In genomic region chr14:68365228-68365627, GRCh38 we compare ENCODE assay signal across 8 cellular contexts.
DNase-seq lines count a peak whose midpoint lies in the region; ATAC-seq and TF ChIP-seq lines count a peak whose summit lies in the region.

No MANE protein-coding gene starts in this region.

- intact Hi-C loops in Calu3 (cut with micrococcal nuclease; ENCODE audit: unreplicated experiment): loop anchor here (5.0 kb wide), 2 partner anchors 58 to 118 kb away; no protein-coding TSS in a partner anchor
- intact Hi-C loops in sigmoid colon (cut with DNase I): no loop called here
- intact Hi-C loops in adrenal gland (cut with DNase I): no loop called here

- peak overlapping the region; percentile 86 for H3K27ac Mint-ChIP-seq in Calu3 (ENCODE audit: unreplicated experiment)

- no peak for TF ChIP-seq CTCF in Calu3 (IDR thresholded peaks at IDR 0.05; ENCODE audit: unreplicated experiment)
- no peak for TF ChIP-seq CTCF in fibroblast of pulmonary artery (IDR thresholded peaks at IDR 0.05; ENCODE audit: low read length, missing control alignments)
- no peak for TF ChIP-seq CTCF in sigmoid colon (IDR thresholded peaks at IDR 0.05)
- TF ChIP-seq CTCF in adrenal gland (IDR thresholded peaks at IDR 0.05): no peak

- H3K4me1 Mint-ChIP-seq in Calu3 (ENCODE audit: low read depth, unreplicated experiment): peaks cover 21% of the 10 kb centered on the region

- TF ChIP-seq POLR2A in sigmoid colon (IDR thresholded peaks at IDR 0.05) (no peak), adrenal gland (IDR thresholded peaks at IDR 0.05) (no peak)

- WGBS in sigmoid colon, 2 donors: 81 to 86% methylated on average over 3 of the region's 3 CpGs
- 80 to 93% (median 87%) methylated on average over 3 of the region's 3 CpGs for WGBS in adrenal gland, 4 donors

- peak overlapping the region; percentile 34 for H3K4me3 Mint-ChIP-seq in Calu3 (ENCODE audit: low read depth, unreplicated experiment)

- CTCF ChIA-PET in Calu3 (lab: Charles Lee): interaction anchor here (1.3 to 1.5 kb wide), 2 partner anchors 12 to 58 kb away, joined by 5 read pairs; no protein-coding TSS in a partner anchor

- H3K4me1 ChIP-seq in SJSA1 (replicated peaks): peaks cover 34% of the 10 kb centered on the region
- H3K4me1 ChIP-seq in sigmoid colon: peaks cover 0 to 57% (median 40%) of the 10 kb centered on the region in 4 donors
- peaks cover 28 to 57% of the 10 kb centered on the region in 2 donors for H3K4me1 ChIP-seq in adrenal gland (replicated peaks in 1 of 2)

- TF ChIP-seq EP300 in sigmoid colon (IDR thresholded peaks at IDR 0.05): no peak

- H3K4me3 ChIP-seq in SJSA1: no peak overlapping the region
- H3K4me3 ChIP-seq in fibroblast of pulmonary artery (replicated peaks; ENCODE audit: low read depth, low read length): no peak overlapping the region
- no peak overlapping the region for H3K4me3 ChIP-seq in sigmoid colon
- no peak overlapping the region for H3K4me3 ChIP-seq in adrenal gland

- ATAC-seq in GM21526 (IDR thresholded peaks at IDR 0.05; ENCODE audit: low FRiP score, unreplicated experiment): no peak

- no peaks in the 10 kb centered on the region for H3K27me3 Mint-ChIP-seq in Calu3 (ENCODE audit: unreplicated experiment)

- no peaks in the 10 kb centered on the region for H3K9me3 Mint-ChIP-seq in Calu3 (ENCODE audit: low read depth, unreplicated experiment)

- H3K27ac ChIP-seq in SJSA1 (peak overlapping the region; percentile 61), sigmoid colon (peak overlapping the region; percentile 68 to 80 (median 74)), adrenal gland (peak overlapping the region in 2 of 5 donors; percentile 3 to 42)

- H3K36me3 Mint-ChIP-seq in Calu3 (ENCODE audit: insufficient read depth, unreplicated experiment): no peaks in the 10 kb centered on the region

- BruUV-seq in Calu3 (replicated peaks; lab: Mats Ljungman, UMichigan): no TSS peak

- H3K36me3 ChIP-seq in SJSA1 (no peaks in the 10 kb centered on the region), sigmoid colon (no peaks in the 10 kb centered on the region), adrenal gland (replicated peaks in 1 of 2) (no peaks in the 10 kb centered on the region)

- H3K27me3 ChIP-seq in SJSA1 (replicated peaks) (no peaks in the 10 kb centered on the region), sigmoid colon (no peaks in the 10 kb centered on the region), adrenal gland (no peaks in the 10 kb centered on the region)

- no peaks in the 10 kb centered on the region for H3K9me3 ChIP-seq in SJSA1 (replicated peaks)
- no peaks in the 10 kb centered on the region for H3K9me3 ChIP-seq in sigmoid colon
- no peaks in the 10 kb centered on the region for H3K9me3 ChIP-seq in adrenal gland (replicated peaks in 1 of 3)

- DNase-seq in Calu3 (no peak), SJSA1 (ENCODE audit: low read depth in 1 of 2, low spot score in 2 of 2) (peak in 1 of 2 experiments; percentile 54), fibroblast of pulmonary artery (ENCODE audit: low read depth) (peak; percentile 51), sigmoid colon (no peak), adrenal gland (no peak), cerebellar nuclear complex (lab: John Stamatoyannopoulos, UW) (no peak)
- no peak for DNase-seq in activated CD8-positive, alpha-beta memory T cell treated with anti-CD3 and anti-CD28 coated beads, Interleukin-2, amount 50 U/mL, for 4 hours
